In genomic region chr10:129501652-129502436, GRCh38 we compare ENCODE assay signal across 10 cellular contexts. TPM values are rescaled to one million over a fixed set of nuclear protein-coding genes. Genes with fewer than 3 reads are reported as not detected.
A peak's percentile ranks its signal among the peaks of the same experiment; 100 is the strongest.
DNase-seq lines count a peak whose midpoint lies in the region; ATAC-seq and TF ChIP-seq lines count a peak whose summit lies in the region.
"Had no signal": no experiment of that assay in that cellular context is flagged by ENCODE, and none has a peak within 500 bp of the region (broad histone marks: within the 10 kb centered on the region; RNA-seq: fewer than 3 reads in every experiment).

No MANE protein-coding gene starts in this region.

- no peak for TF ChIP-seq CTCF in LNCaP clone FGC (IDR thresholded peaks at IDR 0.05; ENCODE audit: control insufficient read depth, extremely low read depth, insufficient read depth)

- intact Hi-C loops in CD4-positive, alpha-beta memory T cell (cut with micrococcal nuclease), result no loop called here

- no peak overlapping the region for H3K27ac ChIP-seq in CD4-positive, alpha-beta memory T cell (ENCODE audit: low read depth, low read length)
- H3K27ac ChIP-seq: skin epidermis had no signal

- CTCF ChIA-PET in CD4-positive, alpha-beta memory T cell (lab: Charles Lee; ENCODE audit: partially characterized antibody), result no interaction called here

- H3K4me3 Mint-ChIP-seq in stimulated activated memory B cell treated with anti-CD40 and anti-IgM and Interleukin-4, amounts not matched to agents 10 μg/mL and 1 μg/mL and 100 μg/mL, for 72 hours, result no peak overlapping the region
- H3K4me3 Mint-ChIP-seq in CD4-positive, alpha-beta memory T cell, result peak overlapping the region in 1 of 8 donors; percentile 11

- no peaks in the 10 kb centered on the region for H3K9me3 ChIP-seq in CD4-positive, alpha-beta memory T cell (ENCODE audit: control insufficient read depth in 1 of 2, low read length in 2 of 2)

- H3K27ac Mint-ChIP-seq in stimulated activated memory B cell treated with anti-CD40 and anti-IgM and Interleukin-4, amounts not matched to agents 10 μg/mL and 1 μg/mL and 100 μg/mL, for 72 hours, result peak overlapping the region; percentile 57
- no peak overlapping the region for H3K27ac Mint-ChIP-seq in CD4-positive, alpha-beta memory T cell

- DNase-seq in LNCaP clone FGC (ENCODE audit: low read depth), result peak; percentile 39
- no peak for DNase-seq in CD4-positive, alpha-beta memory T cell
- DNase-seq in DMS153 treated with DMSO at 0.1 percent for 48 hours (lab: John Stamatoyannopoulos, UW; ENCODE audit: unreplicated experiment), result no peak
- DNase-seq in stimulated activated CD4-positive, alpha-beta T cell treated with anti-CD3 and anti-CD28 coated beads, Interleukin-15, amount 100 ng/mL, for 24 hours, result no peak
- DNase-seq: mesendoderm, NCI-H2081 had no signal

- peaks cover 3% of the 10 kb centered on the region for H3K9me3 Mint-ChIP-seq in stimulated activated memory B cell treated with anti-CD40 and anti-IgM and Interleukin-4, amounts not matched to agents 10 μg/mL and 1 μg/mL and 100 μg/mL, for 72 hours
- peaks cover 0 to 42% (median 18%) of the 10 kb centered on the region in 8 donors for H3K9me3 Mint-ChIP-seq in CD4-positive, alpha-beta memory T cell

- no peaks in the 10 kb centered on the region for H3K36me3 ChIP-seq in CD4-positive, alpha-beta memory T cell (ENCODE audit: insufficient read depth, low read length)

- POLR2A ChIA-PET in CD4-positive, alpha-beta memory T cell (lab: Charles Lee; ENCODE audit: partially characterized antibody), result no interaction called here

- peaks cover 59% of the 10 kb centered on the region for H3K4me1 Mint-ChIP-seq in stimulated activated memory B cell treated with anti-CD40 and anti-IgM and Interleukin-4, amounts not matched to agents 10 μg/mL and 1 μg/mL and 100 μg/mL, for 72 hours
- H3K4me1 Mint-ChIP-seq in CD4-positive, alpha-beta memory T cell, result peaks cover 0 to 26% (median 14%) of the 10 kb centered on the region in 4 donors

- peaks cover 29% of the 10 kb centered on the region for H3K36me3 Mint-ChIP-seq in stimulated activated memory B cell treated with anti-CD40 and anti-IgM and Interleukin-4, amounts not matched to agents 10 μg/mL and 1 μg/mL and 100 μg/mL, for 72 hours
- H3K36me3 Mint-ChIP-seq in CD4-positive, alpha-beta memory T cell, result peaks cover 23 to 51% of the 10 kb centered on the region in 2 donors

- peak; percentile 98 for ATAC-seq in GM19452 (IDR thresholded peaks at IDR 0.05; ENCODE audit: unreplicated experiment)
- ATAC-seq in HG02852 (IDR thresholded peaks at IDR 0.05; ENCODE audit: unreplicated experiment), result peak; percentile 97
- peak; percentile 100 for ATAC-seq in stimulated activated memory B cell treated with anti-CD40 and anti-IgM and Interleukin-4, amounts not matched to agents 10 μg/mL and 1 μg/mL and 100 μg/mL, for 72 hours

- no peaks in the 10 kb centered on the region for H3K27me3 ChIP-seq in CD4-positive, alpha-beta memory T cell (ENCODE audit: insufficient read depth, low read length)

- no peaks in the 10 kb centered on the region for H3K27me3 Mint-ChIP-seq in stimulated activated memory B cell treated with anti-CD40 and anti-IgM and Interleukin-4, amounts not matched to agents 10 μg/mL and 1 μg/mL and 100 μg/mL, for 72 hours
- no peaks in the 10 kb centered on the region for H3K27me3 Mint-ChIP-seq in CD4-positive, alpha-beta memory T cell

- H3K4me3 ChIP-seq in LNCaP clone FGC (ENCODE audit: low read depth, low read length), result no peak overlapping the region
- no peak overlapping the region for H3K4me3 ChIP-seq in CD4-positive, alpha-beta memory T cell (ENCODE audit: low read length in 2 of 2)
- H3K4me3 ChIP-seq: skin epidermis had no signal

- no peaks in the 10 kb centered on the region for H3K4me1 ChIP-seq in CD4-positive, alpha-beta memory T cell (ENCODE audit: insufficient read depth, low read length)

RNA-seq across cellular contexts. Expression of gene MGMT, which starts 34.8 kb away (rescaled TPM):
- 10 to 100 TPM; 18.5 to 21.2 TPM for total RNA-seq in CD4-positive, alpha-beta memory T cell
- 10 to 100 TPM; 27.6 to 31.3 TPM for polyA plus RNA-seq in CD4-positive, alpha-beta memory T cell
